In the genomic region with DNA sequence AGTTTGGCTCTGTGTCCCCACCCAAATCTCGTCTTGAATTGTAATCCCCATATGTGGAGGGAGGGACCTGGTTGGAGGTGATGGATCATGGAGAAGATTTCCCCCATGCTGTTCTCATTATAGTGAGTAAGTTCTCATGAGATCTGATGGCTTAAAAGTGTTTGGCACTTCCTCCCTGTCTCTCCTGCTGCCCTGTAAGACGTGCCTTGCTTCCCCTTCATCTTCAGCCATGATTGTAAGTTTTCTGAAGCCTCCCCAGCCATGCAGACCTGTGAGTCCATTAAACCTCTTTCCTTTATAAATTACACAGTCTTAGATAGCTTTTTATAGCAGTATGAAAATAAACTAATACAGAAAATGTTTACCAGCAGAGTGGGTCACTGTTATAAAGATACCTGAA, we compare ENCODE assay signal across 33 cellular contexts.
DNase-seq lines count a peak whose midpoint lies in the region; ATAC-seq, FAIRE-seq and TF ChIP-seq lines count a peak whose summit lies in the region.
"Had no signal": no experiment of that assay in that cellular context is flagged by ENCODE, and none has a peak within 500 bp of the region (broad histone marks: within the 10 kb centered on the region; RNA-seq: fewer than 3 reads in every experiment).

No MANE protein-coding gene starts in this region.

- H2AFZ ChIP-seq in HepG2 (ENCODE audit: low read length), result no peak overlapping the region
- H2AFZ ChIP-seq in K562 (ENCODE audit: low read depth, low read length), result no peak overlapping the region
- H2AFZ ChIP-seq in SK-N-SH (ENCODE audit: low read depth), result no peak overlapping the region

- H3K27ac ChIP-seq in HepG2 (ENCODE audit: extremely low read length, insufficient read depth, low read length) (no peak overlapping the region), right lobe of liver (no peak overlapping the region), HEK293 (ENCODE audit: extremely low read depth, low read depth, low read length) (no peak overlapping the region), K562 (ENCODE audit: extremely low read depth, low read depth, low read length) (no peak overlapping the region), SK-N-SH (ENCODE audit: low read depth in 2 of 2, low read length in 1 of 2) (no peak overlapping the region)
- H3K27ac ChIP-seq: 22Rv1; A549; BLaER1; BLaER1 treated with 17β-estradiol and CSF1 and Interleukin-3, amounts not matched to agents 10 nM and 100 nM; C4-2B had no signal

- CTCF ChIA-PET in HepG2 (lab: Yijun Ruan, JAX; ENCODE audit: low intra/inter-chr PET ratio, low total read pairs), result no interaction called here
- CTCF ChIA-PET in HEK293 (lab: Yijun Ruan, JAX), result no interaction called here
- CTCF ChIA-PET in K562 (lab: Yijun Ruan, JAX; ENCODE audit: low intra/inter-chr PET ratio), result no interaction called here
- CTCF ChIA-PET in SK-N-SH (lab: Yijun Ruan, JAX), result interaction anchor here (1.9 kb wide), 1 partner anchor 12 kb away, joined by 6 read pairs; no protein-coding TSS in a partner anchor

- no peaks in the 10 kb centered on the region for H3K9me1 ChIP-seq in K562 (ENCODE audit: control insufficient read depth, insufficient read depth, low read length)

- no peak overlapping the region for H3K9ac ChIP-seq in HepG2 (ENCODE audit: insufficient read depth, low read depth, low read length)
- no peak overlapping the region for H3K9ac ChIP-seq in K562 (ENCODE audit: insufficient read depth in 1 of 2, low read depth in 2 of 2, low read length in 2 of 2)
- no peak overlapping the region for H3K9ac ChIP-seq in SK-N-SH
- H3K9ac ChIP-seq: BLaER1; BLaER1 treated with 17β-estradiol and CSF1 and Interleukin-3, amounts not matched to agents 10 nM and 100 nM had no signal

- H3K36me3 ChIP-seq in HepG2 (replicated peaks in 1 of 2; ENCODE audit: control insufficient read depth in 1 of 2, insufficient read depth in 2 of 2, low read length in 2 of 2), result no peaks in the 10 kb centered on the region
- H3K36me3 ChIP-seq in right lobe of liver, result no peaks in the 10 kb centered on the region
- H3K36me3 ChIP-seq in HEK293 (ENCODE audit: control insufficient read depth in 2 of 2, insufficient read depth in 1 of 2, low read length in 2 of 2), result no peaks in the 10 kb centered on the region
- no peaks in the 10 kb centered on the region for H3K36me3 ChIP-seq in K562 (ENCODE audit: control insufficient read depth, insufficient read depth, low read length)
- H3K36me3 ChIP-seq in SK-N-SH (replicated peaks in 1 of 2; ENCODE audit: control insufficient read depth in 1 of 2, insufficient read depth in 2 of 2, low read length in 1 of 2), result no peaks in the 10 kb centered on the region
- H3K36me3 ChIP-seq: BE2C; BLaER1; BLaER1 treated with 17β-estradiol and CSF1 and Interleukin-3, amounts not matched to agents 10 nM and 100 nM had no signal

- 0% methylated on average over 2 of the region's 2 CpGs for WGBS in HepG2 (ENCODE audit: low lambda C conversion rate)
- 100% methylated on average over 1 of the region's 2 CpGs for WGBS in right lobe of liver (ENCODE audit: insufficient coverage, low coverage, low lambda C conversion rate, missing lambda C conversion rate)
- 0% methylated on average over 2 of the region's 2 CpGs for WGBS in K562 (ENCODE audit: insufficient coverage, low coverage, missing lambda C conversion rate)
- WGBS in SK-N-SH (ENCODE audit: low lambda C conversion rate), result 31% methylated on average over 2 of the region's 2 CpGs

- H3K79me2 ChIP-seq in HepG2 (ENCODE audit: insufficient read depth, low read length) (no peaks in the 10 kb centered on the region), K562 (ENCODE audit: control insufficient read depth, insufficient read depth, low read length) (no peaks in the 10 kb centered on the region), SK-N-SH (ENCODE audit: insufficient read depth) (no peaks in the 10 kb centered on the region)

- H3K9me2 ChIP-seq in SK-N-SH, result no peaks in the 10 kb centered on the region

- H3K9me3 ChIP-seq in HepG2 (ENCODE audit: low read length) (peaks cover 33% of the 10 kb centered on the region), right lobe of liver (no peaks in the 10 kb centered on the region), HEK293 (ENCODE audit: control insufficient read depth, insufficient read depth, low read depth, low read length) (no peaks in the 10 kb centered on the region; the same call in 1 of the 2 replicates), K562 (replicated peaks; ENCODE audit: control insufficient read depth, insufficient read depth, low read depth, low read length) (no peaks in the 10 kb centered on the region; the same call in 1 of the 2 replicates), SK-N-SH (no peaks in the 10 kb centered on the region)

- POLR2A ChIA-PET in HepG2 (lab: Yijun Ruan, JAX), result no interaction called here
- POLR2A ChIA-PET in HEK293 (lab: Yijun Ruan, JAX), result no interaction called here
- POLR2A ChIA-PET in K562 (lab: Yijun Ruan, JAX), result interaction anchor here (1.7 kb wide), 1 partner anchor 26 kb away, joined by 4 read pairs; no protein-coding TSS in a partner anchor
- POLR2A ChIA-PET in SK-N-SH (lab: Yijun Ruan, JAX), result no interaction called here

- intact Hi-C loops in HepG2 (cut with micrococcal nuclease; ENCODE audit: unreplicated experiment) (no loop called here), right lobe of liver (cut with DNase I) (no loop called here), K562 (cut with micrococcal nuclease) (no loop called here)

- H3K27me3 ChIP-seq in HepG2 (ENCODE audit: control insufficient read depth in 1 of 2, insufficient read depth in 2 of 2, low read length in 2 of 2), result no peaks in the 10 kb centered on the region; a peak in 1 of 5 replicates
- H3K27me3 ChIP-seq in right lobe of liver, result no peaks in the 10 kb centered on the region
- no peaks in the 10 kb centered on the region for H3K27me3 ChIP-seq in K562 (ENCODE audit: control insufficient read depth in 2 of 2, insufficient read depth in 2 of 2, low read length in 2 of 2)
- no peaks in the 10 kb centered on the region for H3K27me3 ChIP-seq in SK-N-SH (ENCODE audit: insufficient read depth)
- H3K27me3 ChIP-seq: BE2C; BLaER1; BLaER1 treated with 17β-estradiol and CSF1 and Interleukin-3, amounts not matched to agents 10 nM and 100 nM had no signal

- no peak for TF ChIP-seq POLR2A in HepG2 (IDR thresholded peaks at IDR 0.05; ENCODE audit: insufficient read depth in 1 of 2, low read depth in 2 of 2, low read length in 2 of 2)
- no peak for TF ChIP-seq POLR2A in right lobe of liver (IDR thresholded peaks at IDR 0.05)
- TF ChIP-seq POLR2A in K562 (conservative IDR thresholded peaks at IDR 0.05), result no peak

- no peak for TF ChIP-seq CTCF in HepG2 (CRISPR knock-in tag; IDR thresholded peaks at IDR 0.05)
- no peak for TF ChIP-seq CTCF in right lobe of liver (IDR thresholded peaks at IDR 0.05)
- TF ChIP-seq CTCF in HEK293 (tag by site-specific recombination; IDR thresholded peaks at IDR 0.05), result no peak
- TF ChIP-seq CTCF in K562 (IDR thresholded peaks at IDR 0.05 in 2 of 3, conservative IDR thresholded peaks at IDR 0.05 in 1 of 3; ENCODE audit: insufficient read depth in 2 of 3, low read depth in 1 of 3, low read length in 3 of 3), result no peak
- TF ChIP-seq CTCF in SK-N-SH (IDR thresholded peaks at IDR 0.05), result no peak

- no peaks in the 10 kb centered on the region for H3F3A ChIP-seq in SK-N-SH (replicated peaks; ENCODE audit: insufficient read depth)

- H3K4me2 ChIP-seq in HepG2 (ENCODE audit: low read depth, low read length) (no peak overlapping the region), K562 (ENCODE audit: insufficient read depth, low read length) (no peak overlapping the region), SK-N-SH (no peak overlapping the region)
- H3K4me2 ChIP-seq: A549; BLaER1; BLaER1 treated with 17β-estradiol and CSF1 and Interleukin-3, amounts not matched to agents 10 nM and 100 nM had no signal

- TF ChIP-seq RAD21 in HepG2 (CRISPR knock-in tag; IDR thresholded peaks at IDR 0.05) (no peak), K562 (CRISPR knock-in tag; conservative IDR thresholded peaks at IDR 0.05 in 1 of 2, IDR thresholded peaks at IDR 0.05 in 1 of 2) (no peak), SK-N-SH (IDR thresholded peaks at IDR 0.05; ENCODE audit: low read length) (no peak)

- no TSS peak for BruUV-seq in HepG2 (replicated peaks; lab: Mats Ljungman, UMichigan)
- BruUV-seq in K562 (replicated peaks; lab: Mats Ljungman, UMichigan), result no TSS peak

- FAIRE-seq in HepG2 (lab: Jason Lieb, UNC), result no peak
- no peak for FAIRE-seq in K562 (lab: Jason Lieb, UNC)
- FAIRE-seq: A204.1, A549, D721Med had no signal

- no peak for ATAC-seq in HepG2
- ATAC-seq in right lobe of liver, result no peak
- no peak for ATAC-seq in K562
- ATAC-seq: A549; CD8-positive, alpha-beta T cell had no signal

- H3K4me1 ChIP-seq in HepG2 (ENCODE audit: insufficient read depth, low read length) (no peaks in the 10 kb centered on the region), right lobe of liver (no peaks in the 10 kb centered on the region), HEK293 (ENCODE audit: control insufficient read depth, insufficient read depth, low read length) (no peaks in the 10 kb centered on the region), K562 (replicated peaks in 1 of 2; ENCODE audit: control insufficient read depth in 2 of 2, insufficient read depth in 2 of 2, low read length in 2 of 2) (no peaks in the 10 kb centered on the region), SK-N-SH (ENCODE audit: control insufficient read depth in 1 of 2, insufficient read depth in 2 of 2, low read depth in 1 of 2, low read length in 1 of 2) (no peaks in the 10 kb centered on the region)
- H3K4me1 ChIP-seq: A549, BE2C, BLaER1, Caco-2 had no signal

- DNase-seq in HepG2 (ENCODE audit: low spot score) (no peak), right lobe of liver (no peak), K562 (ENCODE audit: extremely low read depth in 1 of 4, low spot score in 3 of 4) (no peak), SK-N-SH (no peak)
- no peak for DNase-seq in activated effector memory CD4-positive, alpha-beta T cell treated with Interleukin-2 at 50 U/mL for 16 hours
- DNase-seq: 8988T; ACHN; AML-193; BE2C; C1 segment of cervical spinal cord; Caco-2; Calu3; CD4-positive, alpha-beta memory T cell; CD4-positive, alpha-beta T cell; CD4-positive, CD25-positive, alpha-beta regulatory T cell; CD8-positive, alpha-beta memory T cell; CD8-positive, alpha-beta T cell; COR-L47; DMS 273 treated with DMSO at 0.1 percent for 48 hours; DMS153; DMS53; DMS79; DMS79 treated with DMSO at 0.1 percent for 48 hours; DND-41; EL had no signal

- in situ Hi-C loops in HepG2 (cut with HindIII; ENCODE audit: extremely low pct_ligation_motif_present, low pct_unique_long_range_greater_than_20kb), result no loop called here
- in situ Hi-C loops in K562 (cut with MboI), result no loop called here

- H4K20me1 ChIP-seq in HepG2 (ENCODE audit: insufficient read depth, low read length) (no peaks in the 10 kb centered on the region), K562 (replicated peaks; ENCODE audit: control insufficient read depth, insufficient read depth, low read length) (no peaks in the 10 kb centered on the region), SK-N-SH (ENCODE audit: insufficient read depth) (no peaks in the 10 kb centered on the region)
- H4K20me1 ChIP-seq: BLaER1; BLaER1 treated with 17β-estradiol and CSF1 and Interleukin-3, amounts not matched to agents 10 nM and 100 nM had no signal

- H3K4me3 ChIP-seq in HepG2 (replicated peaks in 1 of 3; ENCODE audit: insufficient read depth in 1 of 3, low read depth in 2 of 3, low read length in 3 of 3) (no peak overlapping the region), right lobe of liver (no peak overlapping the region), HEK293 (ENCODE audit: low read depth, low read length) (no peak overlapping the region), K562 (no peak overlapping the region), SK-N-SH (ENCODE audit: low read depth in 2 of 2, low read length in 1 of 2) (no peak overlapping the region)
- H3K4me3 ChIP-seq: A549; BLaER1; BLaER1 treated with 17β-estradiol and CSF1 and Interleukin-3, amounts not matched to agents 10 nM and 100 nM had no signal

- TF ChIP-seq EP300 in HepG2 (IDR thresholded peaks at IDR 0.05; ENCODE audit: low read depth in 2 of 2, low read length in 2 of 2) (no peak), HepG2 (CRISPR knock-in tag; IDR thresholded peaks at IDR 0.05; ENCODE audit: borderline replicate concordance) (no peak), K562 (IDR thresholded peaks at IDR 0.05; ENCODE audit: low read length) (no peak), SK-N-SH (IDR thresholded peaks at IDR 0.05; ENCODE audit: borderline replicate concordance in 1 of 2, low read depth in 1 of 2, low read length in 1 of 2) (no peak)

Comparison
In these comparisons a context has a peak if more than half of its experiments do, and no peak if none do; other contexts are left out.
1. Of the 241 proteins assayed by ChIP-seq in both HepG2 and K562: peak only in HepG2: none; only in K562: ZFP36; in both: ZNF431; in neither: 239.